11 cellular contexts compared by ENCODE assay signal in the genomic region with DNA sequence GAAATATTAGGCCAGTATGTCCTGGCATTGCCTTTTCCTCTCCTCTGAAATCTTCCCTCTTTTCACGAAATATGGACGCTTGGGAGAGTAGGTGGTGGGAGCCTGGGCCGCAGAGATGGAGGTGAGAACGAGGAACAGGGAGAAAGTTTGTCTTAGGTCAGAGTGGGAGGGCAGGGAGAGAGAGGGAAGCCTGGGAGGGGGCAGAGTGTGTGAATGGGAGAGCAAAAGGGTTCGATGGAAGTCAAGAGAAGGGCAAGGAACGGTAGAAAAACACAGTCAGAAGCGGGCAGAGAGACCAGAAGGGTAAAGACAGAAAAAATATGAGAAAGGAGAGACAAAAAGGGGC. TPM values are rescaled to one million over a fixed set of nuclear protein-coding genes. Genes with fewer than 3 reads are reported as not detected.
DNase-seq lines count a peak whose midpoint lies in the region; ATAC-seq and TF ChIP-seq lines count a peak whose summit lies in the region.
"Had no signal": no experiment of that assay in that cellular context is flagged by ENCODE, and none has a peak within 500 bp of the region (broad histone marks: within the 10 kb centered on the region; RNA-seq: fewer than 3 reads in every experiment).

No MANE protein-coding gene starts in this region.

- H2AFZ ChIP-seq in ACC112 (ENCODE audit: low read length, unreplicated experiment): no peak overlapping the region

- peaks cover 0 to 5% (median 5%) of the 10 kb centered on the region in 3 donors for H3K4me1 Mint-ChIP-seq in IgD-negative memory B cell
- peaks cover 7% of the 10 kb centered on the region for H3K4me1 Mint-ChIP-seq in endothelial cell (ENCODE audit: unreplicated experiment)
- peaks cover 0 to 13% of the 10 kb centered on the region in 2 donors for H3K4me1 Mint-ChIP-seq in natural killer cell

- no peak for DNase-seq in endothelial cell (ENCODE audit: low spot score)
- DNase-seq in natural killer cell: no peak
- DNase-seq in superior temporal gyrus (ENCODE audit: extremely low spot score): no peak
- no peak for DNase-seq in NCI-H526 (lab: John Stamatoyannopoulos, UW)
- DNase-seq in activated effector memory CD4-positive, alpha-beta T cell treated with Interleukin-2 at 50 U/mL for 16 hours: no peak
- DNase-seq: DMS 273 treated with DMSO at 0.1 percent for 48 hours, NCI-H1048, SHP77 treated with DMSO at 0.1 percent for 48 hours had no signal

- H3K79me2 ChIP-seq in ACC112 (ENCODE audit: control insufficient read depth, insufficient read depth, low read length, unreplicated experiment): no peaks in the 10 kb centered on the region

- H3K36me3 ChIP-seq in ACC112 (ENCODE audit: insufficient read depth, low read length): no peaks in the 10 kb centered on the region

- no peaks in the 10 kb centered on the region for H3K9me3 Mint-ChIP-seq in IgD-negative memory B cell
- H3K9me3 Mint-ChIP-seq in endothelial cell (ENCODE audit: unreplicated experiment): no peaks in the 10 kb centered on the region
- no peaks in the 10 kb centered on the region for H3K9me3 Mint-ChIP-seq in natural killer cell

- peak overlapping the region in 3 of 4 donors; percentile 28 to 87 (median 71) for H3K4me3 Mint-ChIP-seq in IgD-negative memory B cell
- H3K4me3 Mint-ChIP-seq in endothelial cell (ENCODE audit: unreplicated experiment): peak overlapping the region; percentile 90
- H3K4me3 Mint-ChIP-seq in natural killer cell: peak overlapping the region; percentile 73

- H3K4me3 ChIP-seq in ACC112 (ENCODE audit: low read depth, low read length): peak overlapping the region; percentile 66; the same call in 1 of the 2 replicates

- H3K27me3 ChIP-seq in ACC112 (ENCODE audit: insufficient read depth, low read length): peaks cover 51% of the 10 kb centered on the region

- intact Hi-C loops in natural killer cell (cut with micrococcal nuclease): loop anchor here (2.0 kb wide), 1 partner anchor 241 kb away; no protein-coding TSS in a partner anchor

- ATAC-seq in natural killer cell (no peak), HG03342 (IDR thresholded peaks at IDR 0.05; ENCODE audit: unreplicated experiment) (no peak)

- H3K27me3 Mint-ChIP-seq in IgD-negative memory B cell (peaks cover 47% of the 10 kb centered on the region), endothelial cell (ENCODE audit: unreplicated experiment) (peaks cover 20% of the 10 kb centered on the region), natural killer cell (ENCODE audit: low read depth in 2 of 2) (peaks cover 54 to 77% of the 10 kb centered on the region in 2 donors)

- peaks cover 11% of the 10 kb centered on the region for H3K4me1 ChIP-seq in ACC112 (ENCODE audit: control insufficient read depth, insufficient read depth, low read length, unreplicated experiment)

- TF ChIP-seq CTCF in endothelial cell (IDR thresholded peaks at IDR 0.05; ENCODE audit: unreplicated experiment) (no peak), natural killer cell (IDR thresholded peaks at IDR 0.05) (no peak)

- no peak overlapping the region for H3K27ac ChIP-seq in ACC112 (ENCODE audit: low read depth, low read length)

- H3K36me3 Mint-ChIP-seq in IgD-negative memory B cell: no peaks in the 10 kb centered on the region
- no peaks in the 10 kb centered on the region for H3K36me3 Mint-ChIP-seq in endothelial cell (ENCODE audit: low read depth, unreplicated experiment)
- no peaks in the 10 kb centered on the region for H3K36me3 Mint-ChIP-seq in natural killer cell

- H3K27ac Mint-ChIP-seq in IgD-negative memory B cell (peak overlapping the region in 1 of 3 donors; percentile 35), endothelial cell (ENCODE audit: unreplicated experiment) (peak overlapping the region; percentile 39), natural killer cell (no peak overlapping the region)

RNA-seq across cellular contexts. Expression of a gene that starts 1.2 kb away (rescaled TPM):
- polyA plus RNA-seq in IgD-negative memory B cell: not detected
- 1.0 TPM for total RNA-seq in endothelial cell (ENCODE audit: unreplicated experiment)
- total RNA-seq in natural killer cell: not detected
